In genomic region chr3:179347108-179347382, GRCh38 we compare ENCODE assay signal across 8 cellular contexts. TPM values are rescaled to one million over a fixed set of nuclear protein-coding genes. Genes with fewer than 3 reads are reported as not detected.
A peak's percentile ranks its signal among the peaks of the same experiment; 100 is the strongest.
DNase-seq lines count a peak whose midpoint lies in the region; ATAC-seq, FAIRE-seq and TF ChIP-seq lines count a peak whose summit lies in the region.

No MANE protein-coding gene starts in this region.

- H3K27me3 ChIP-seq in K562 (ENCODE audit: control insufficient read depth in 2 of 2, insufficient read depth in 2 of 2, low read length in 2 of 2), result no peaks in the 10 kb centered on the region
- no peaks in the 10 kb centered on the region for H3K27me3 ChIP-seq in right lobe of liver
- H3K27me3 ChIP-seq in tibial artery, result no peaks in the 10 kb centered on the region

- in situ Hi-C loops in K562 (cut with MboI), result no loop called here

- H3K4me3 Mint-ChIP-seq in activated CD4-positive, alpha-beta T cell treated with anti-CD3 and anti-CD28 coated beads for 36 hours, result peak overlapping the region; percentile 99

- peak overlapping the region; percentile 100; the same call in 1 of the 2 replicates for H2AFZ ChIP-seq in K562 (ENCODE audit: low read depth, low read length)

- no peak for ATAC-seq in activated CD4-positive, alpha-beta T cell treated with anti-CD3 and anti-CD28 coated beads for 36 hours
- ATAC-seq in K562, result no peak
- no peak for ATAC-seq in right lobe of liver

- intact Hi-C loops in activated CD4-positive, alpha-beta T cell treated with anti-CD3 and anti-CD28 coated beads for 36 hours (cut with DNase I, micrococcal nuclease), result loop anchor here (1.0 kb wide), 6 partner anchors 24 to 261 kb away; partner anchors contain the start of genes ACTL6A (in 2 of the 2), MRPL47 (in 2 of the 2), NDUFB5 (in 2 of the 2) and ZNF639 (in 2 of the 2)
- intact Hi-C loops in K562 (cut with micrococcal nuclease) (loop anchor here (1.0 kb wide), 1 partner anchor 24 kb away; the partner anchor contains the start of gene ZNF639), right lobe of liver (cut with DNase I) (no loop called here), tibial artery (cut with DNase I; ENCODE audit: low total_unique reads) (loop anchor here (10.0 kb wide), 1 partner anchor 218 kb away; the partner anchor contains the start of gene ACTL6A)

- TF ChIP-seq POLR2A in K562 (conservative IDR thresholded peaks at IDR 0.05) (no peak), right lobe of liver (IDR thresholded peaks at IDR 0.05) (no peak)

- TF ChIP-seq EP300 in K562 (IDR thresholded peaks at IDR 0.05; ENCODE audit: low read length), result no peak

- H3K27ac ChIP-seq in K562 (ENCODE audit: extremely low read depth, low read depth, low read length) (peak overlapping the region; percentile 87), right lobe of liver (peak overlapping the region; percentile 49 to 74 (median 69)), tibial artery (peak overlapping the region; percentile 78 to 92)

- FAIRE-seq in K562 (lab: Jason Lieb, UNC), result no peak
- no peak for FAIRE-seq in D721Med (lab: Jason Lieb, UNC)

- H3K79me2 ChIP-seq in K562 (ENCODE audit: control insufficient read depth, insufficient read depth, low read length), result peaks cover 35% of the 10 kb centered on the region

- TF ChIP-seq CTCF in K562 (IDR thresholded peaks at IDR 0.05 in 2 of 3, conservative IDR thresholded peaks at IDR 0.05 in 1 of 3; ENCODE audit: insufficient read depth in 2 of 3, low read depth in 1 of 3, low read length in 3 of 3) (no peak), right lobe of liver (IDR thresholded peaks at IDR 0.05) (no peak), tibial artery (IDR thresholded peaks at IDR 0.05) (no peak), D721Med (IDR thresholded peaks at IDR 0.05; ENCODE audit: insufficient read depth, missing control alignments) (no peak)

- H3K4me1 Mint-ChIP-seq in activated CD4-positive, alpha-beta T cell treated with anti-CD3 and anti-CD28 coated beads for 36 hours, result peaks cover 22% of the 10 kb centered on the region

- peaks cover 33% of the 10 kb centered on the region; the same call in 2 of the 3 replicates for H3K36me3 ChIP-seq in K562 (ENCODE audit: control insufficient read depth, insufficient read depth, low read length)
- peaks cover 0 to 8% (median 3%) of the 10 kb centered on the region in 4 donors for H3K36me3 ChIP-seq in right lobe of liver
- H3K36me3 ChIP-seq in tibial artery, result peaks cover under 1 to 12% (median 9%) of the 10 kb centered on the region in 3 donors

- no peak for DNase-seq in activated CD4-positive, alpha-beta T cell treated with anti-CD3 and anti-CD28 coated beads for 36 hours
- DNase-seq in activated CD4-positive, alpha-beta T cell treated with anti-CD3 and anti-CD28 coated beads, Interleukin-2, amount 50 U/mL, for 48 hours, result no peak
- no peak for DNase-seq in K562 (ENCODE audit: extremely low read depth in 1 of 4, low spot score in 3 of 4)
- no peak for DNase-seq in right lobe of liver
- no peak for DNase-seq in tibial artery
- DNase-seq in NCI-H1436 (lab: John Stamatoyannopoulos, UW), result no peak
- no peak for DNase-seq in epidermal melanocyte (ENCODE audit: insufficient read length, low spot score)
- no peak for DNase-seq in D721Med (ENCODE audit: insufficient read length, low spot score)

- CTCF ChIA-PET in activated CD4-positive, alpha-beta T cell treated with anti-CD3 and anti-CD28 coated beads for 36 hours (lab: Charles Lee), result interaction anchor here (0.8 to 1.6 kb wide), 4 partner anchors 21 to 332 kb away, joined by 3 to 4 read pairs (median 4); partner anchors contain the start of gene NDUFB5
- CTCF ChIA-PET in K562 (lab: Yijun Ruan, JAX; ENCODE audit: low intra/inter-chr PET ratio), result no interaction called here

- peaks cover 10% of the 10 kb centered on the region for H3K36me3 Mint-ChIP-seq in activated CD4-positive, alpha-beta T cell treated with anti-CD3 and anti-CD28 coated beads for 36 hours (ENCODE audit: low read depth)

- H3K4me1 ChIP-seq in K562 (replicated peaks in 1 of 2; ENCODE audit: control insufficient read depth in 2 of 2, insufficient read depth in 2 of 2, low read length in 2 of 2) (peaks cover 8 to 19% of the 10 kb centered on the region in 2 experiments; a peak in 4 of 5 replicates), right lobe of liver (peaks cover 0 to 9% (median 0%) of the 10 kb centered on the region in 4 donors), tibial artery (peaks cover 0 to 26% (median 12%) of the 10 kb centered on the region in 4 donors)

- H3K4me3 ChIP-seq in K562 (peak overlapping the region; percentile 81), right lobe of liver (peak overlapping the region; percentile 71 to 83 (median 75)), tibial artery (peak overlapping the region; percentile 66 to 69)

- no peaks in the 10 kb centered on the region for H3K9me1 ChIP-seq in K562 (ENCODE audit: control insufficient read depth, insufficient read depth, low read length)

- no peaks in the 10 kb centered on the region for H3K27me3 Mint-ChIP-seq in activated CD4-positive, alpha-beta T cell treated with anti-CD3 and anti-CD28 coated beads for 36 hours

- no peak for TF ChIP-seq RAD21 in K562 (CRISPR knock-in tag; conservative IDR thresholded peaks at IDR 0.05 in 1 of 2, IDR thresholded peaks at IDR 0.05 in 1 of 2)

- H3K9ac ChIP-seq in K562 (ENCODE audit: insufficient read depth in 1 of 2, low read depth in 2 of 2, low read length in 2 of 2), result peak overlapping the region in 1 of 2 experiments; percentile 78; a peak in 2 of 4 replicates

- no peaks in the 10 kb centered on the region for H3K9me3 Mint-ChIP-seq in activated CD4-positive, alpha-beta T cell treated with anti-CD3 and anti-CD28 coated beads for 36 hours (ENCODE audit: low read depth)

- no peaks in the 10 kb centered on the region for H4K20me1 ChIP-seq in K562 (replicated peaks; ENCODE audit: control insufficient read depth, insufficient read depth, low read length)

- no peaks in the 10 kb centered on the region for H3K9me3 ChIP-seq in K562 (replicated peaks; ENCODE audit: control insufficient read depth, insufficient read depth, low read depth, low read length)
- no peaks in the 10 kb centered on the region for H3K9me3 ChIP-seq in right lobe of liver
- no peaks in the 10 kb centered on the region for H3K9me3 ChIP-seq in tibial artery

- H3K27ac Mint-ChIP-seq in activated CD4-positive, alpha-beta T cell treated with anti-CD3 and anti-CD28 coated beads for 36 hours, result peak overlapping the region; percentile 93

- H3K4me2 ChIP-seq in K562 (ENCODE audit: insufficient read depth, low read length), result peak overlapping the region; percentile 97

- 68% methylated on average over 6 of the region's 12 CpGs for WGBS in K562 (ENCODE audit: insufficient coverage, low coverage, missing lambda C conversion rate)
- WGBS in right lobe of liver (ENCODE audit: insufficient coverage, low coverage, low lambda C conversion rate, missing lambda C conversion rate), result 10% methylated on average over 10 of the region's 12 CpGs

- POLR2A ChIA-PET in activated CD4-positive, alpha-beta T cell treated with anti-CD3 and anti-CD28 coated beads for 36 hours (lab: Charles Lee), result no interaction called here
- POLR2A ChIA-PET in K562 (lab: Yijun Ruan, JAX), result interaction anchor here (0.6 kb wide), 1 partner anchor 325 kb away, joined by 3 read pairs; no protein-coding TSS in a partner anchor

- no TSS peak for BruUV-seq in K562 (replicated peaks; lab: Mats Ljungman, UMichigan)

TF ChIP-seq in K562, 482 proteins besides CTCF, POLR2A, EP300 and RAD21 (continues in another document):
- TF ChIP-seq PHB (CRISPR knock-in tag; IDR thresholded peaks at IDR 0.05), result no peak

RNA-seq across cellular contexts. Expression of gene MFN1, which starts 0.5 kb away (rescaled TPM):
- 10 to 100 TPM; 24.4 to 30.4 TPM for total RNA-seq in activated CD4-positive, alpha-beta T cell treated with anti-CD3 and anti-CD28 coated beads for 36 hours
- total RNA-seq in K562 (2011; cell fraction: chromatin; rRNA removed; ENCODE audit: low replicate concordance), result 49.8 and 238 TPM in 2 replicates
- total RNA-seq in K562 (2011; cell fraction: nucleolus; rRNA removed), result 12.2 and 24.7 TPM in 2 replicates
- total RNA-seq in K562 (2011; cell fraction: nucleoplasm; rRNA removed), result 43.9 and 52.3 TPM in 2 replicates
- total RNA-seq in K562 (2014; rRNA removed) (16.5 and 24.9 TPM in 2 replicates), K562 (2014; rRNA removed; fragmentation: Illumina TruSeq; extraction: Trizol) (28.2 and 33.7 TPM in 2 replicates), K562 (2015; rRNA removed; fragmentation: Illumina TruSeq; extraction: Trizol) (20.0 and 22.4 TPM in 2 replicates), K562 (2021) (36.1 and 36.7 TPM in 2 replicates), right lobe of liver (10 to 100 TPM; 12.2 to 24.6 (median 20.3) TPM)
- polyA plus RNA-seq in K562 (2011; rRNA removed) (34.1 and 42.7 TPM in 2 replicates), K562 (2014; fragmentation: Illumina TruSeq; extraction: Trizol) (19.4 and 22.6 TPM in 2 replicates), K562 (2014; fragmentation: Nextera tagmentation; extraction: Ambion mirVana) (10 to 100 TPM; 10.5 to 18.8 TPM), K562 (2014; rRNA removed) (21.7 and 22.9 TPM in 2 replicates)
- polyA plus RNA-seq in K562 (2011; cell fraction: cytosol; rRNA removed), result 6.0 and 10.7 TPM in 2 replicates
- 29.1 and 47.6 TPM in 2 replicates for polyA plus RNA-seq in K562 (2011; cell fraction: nucleus; rRNA removed)
- 13.2 and 15.2 TPM in 2 replicates for polyA plus RNA-seq in K562 (2012)
- 62.5 and 73.6 TPM in 2 replicates for polyA minus RNA-seq in K562 (2011; rRNA and poly(A)+ RNA removed)
- polyA minus RNA-seq in K562 (2011; cell fraction: cytosol; rRNA and poly(A)+ RNA removed), result 10.4 and 13.8 TPM in 2 replicates
- 31.2 and 57.1 TPM in 2 replicates for polyA minus RNA-seq in K562 (2011; cell fraction: nucleus; rRNA and poly(A)+ RNA removed)

RNA-seq across cellular contexts. Expression of gene ZNF639, which starts 24.2 kb away (rescaled TPM):
- 10 to 100 TPM; 31.0 to 39.6 TPM for total RNA-seq in activated CD4-positive, alpha-beta T cell treated with anti-CD3 and anti-CD28 coated beads for 36 hours
- 12.2 and 32.8 TPM in 2 replicates for total RNA-seq in K562 (2011; cell fraction: chromatin; rRNA removed; ENCODE audit: low replicate concordance)
- total RNA-seq in K562 (2011; cell fraction: nucleolus; rRNA removed), result 8.3 and 8.5 TPM in 2 replicates
- total RNA-seq in K562 (2011; cell fraction: nucleoplasm; rRNA removed), result 10.7 and 18.6 TPM in 2 replicates
- total RNA-seq in K562 (2014; rRNA removed) (56.0 and 57.2 TPM in 2 replicates), K562 (2014; rRNA removed; fragmentation: Illumina TruSeq; extraction: Trizol) (75.8 and 83.1 TPM in 2 replicates), K562 (2015; rRNA removed; fragmentation: Illumina TruSeq; extraction: Trizol) (68.7 and 73.1 TPM in 2 replicates), K562 (2021) (53.7 and 55.7 TPM in 2 replicates), right lobe of liver (10 to 100 TPM; 12.0 to 20.7 (median 14.7) TPM)
- polyA plus RNA-seq in K562 (2011; rRNA removed) (29.1 and 38.0 TPM in 2 replicates), K562 (2014; fragmentation: Illumina TruSeq; extraction: Trizol) (69.9 and 88.1 TPM in 2 replicates), K562 (2014; fragmentation: Nextera tagmentation; extraction: Ambion mirVana) (10 to 100 TPM; 17.6 to 21.5 TPM), K562 (2014; rRNA removed) (44.0 and 50.5 TPM in 2 replicates)
- 14.3 and 14.5 TPM in 2 replicates for polyA plus RNA-seq in K562 (2011; cell fraction: cytosol; rRNA removed)
- polyA plus RNA-seq in K562 (2011; cell fraction: nucleus; rRNA removed), result 9.7 and 13.8 TPM in 2 replicates
- 32.0 and 33.3 TPM in 2 replicates for polyA plus RNA-seq in K562 (2012)
- polyA minus RNA-seq in K562 (2011; rRNA and poly(A)+ RNA removed), result 40.3 and 50.0 TPM in 2 replicates
- 11.7 and 13.1 TPM in 2 replicates for polyA minus RNA-seq in K562 (2011; cell fraction: cytosol; rRNA and poly(A)+ RNA removed)
- polyA minus RNA-seq in K562 (2011; cell fraction: nucleus; rRNA and poly(A)+ RNA removed), result 5.8 and 10.4 TPM in 2 replicates

Comparison
In these comparisons a context has a peak if more than half of its experiments do, and no peak if none do; other contexts are left out.
1. intact Hi-C loops: an anchor here in activated CD4-positive, alpha-beta T cell treated with anti-CD3 and anti-CD28 coated beads for 36 hours (1.0 kb wide), K562 (1.0 kb wide) and tibial artery (10.0 kb wide); none called in right lobe of liver.